Comparison of ENCODE assay signal across 20 cellular contexts in the genomic region with DNA sequence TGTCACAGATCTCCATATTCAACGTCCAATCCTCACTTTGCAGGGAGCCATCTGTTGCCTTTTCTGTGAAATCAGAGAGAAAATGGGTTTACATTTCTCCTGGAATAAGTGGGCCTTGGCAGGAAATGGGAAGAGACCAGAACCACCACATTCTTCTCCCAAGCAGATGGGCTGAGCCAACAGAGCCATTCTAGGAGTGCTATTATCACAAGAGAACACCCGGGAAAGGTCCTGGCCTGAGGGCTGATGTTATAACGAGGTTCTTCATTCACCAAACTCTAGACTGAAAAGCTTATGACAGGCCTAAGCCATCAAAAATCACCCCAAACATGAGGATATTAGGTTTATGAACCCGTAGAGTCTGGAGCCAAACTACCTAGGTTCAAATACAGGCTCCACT.
"Had no signal": no experiment of that assay in that cellular context is flagged by ENCODE, and none has a peak within 500 bp of the region (broad histone marks: within the 10 kb centered on the region; RNA-seq: fewer than 3 reads in every experiment).

No MANE protein-coding gene starts in this region.

- H3K4me3 Mint-ChIP-seq: activated B cell treated with CpG ODN at 0.5 μM for 24 hours; activated CD8-positive, alpha-beta T cell treated with anti-CD3 and anti-CD28 coated beads for 36 hours; activated naive CD4-positive, alpha-beta T cell treated with anti-CD3 and anti-CD28 coated beads, Interleukin-2, amount 50 U/mL, for 24 hours; activated T-cell treated with anti-CD3 and anti-CD28 coated beads, Interleukin-2, amount 50 U/mL, for 4 hours; neural crest cell; T-helper 1 cell treated with Interleukin-12 subunit alpha and Interleukin-12 subunit beta and Interleukin-4 antibody, amounts not matched to agents 30 μg/mL and 1 μg/mL, for 36 hours; type B pancreatic cell had no signal

- H3K27me3 ChIP-seq: hepatocyte, pancreas had no signal

- H3K27ac ChIP-seq: cardiac muscle cell, hepatocyte, pancreas had no signal

- H3K36me3 ChIP-seq: cardiac muscle cell had no signal

- H3K4me3 ChIP-seq: cardiac muscle cell, hepatocyte, pancreas had no signal

- H3K4me1 ChIP-seq: pancreas had no signal

- H3K27ac Mint-ChIP-seq: activated B cell treated with CpG ODN at 0.5 μM for 24 hours; activated CD8-positive, alpha-beta T cell treated with anti-CD3 and anti-CD28 coated beads for 36 hours; activated naive CD4-positive, alpha-beta T cell treated with anti-CD3 and anti-CD28 coated beads, Interleukin-2, amount 50 U/mL, for 24 hours; T-helper 1 cell treated with Interleukin-12 subunit alpha and Interleukin-12 subunit beta and Interleukin-4 antibody, amounts not matched to agents 30 μg/mL and 1 μg/mL, for 36 hours had no signal

- H3K4me1 Mint-ChIP-seq: activated B cell treated with CpG ODN at 0.5 μM for 24 hours; activated naive CD4-positive, alpha-beta T cell treated with anti-CD3 and anti-CD28 coated beads, Interleukin-2, amount 50 U/mL, for 24 hours had no signal

- H3K27me3 Mint-ChIP-seq: activated B cell treated with CpG ODN at 0.5 μM for 24 hours; activated CD8-positive, alpha-beta T cell treated with anti-CD3 and anti-CD28 coated beads for 36 hours; activated naive CD4-positive, alpha-beta T cell treated with anti-CD3 and anti-CD28 coated beads, Interleukin-2, amount 50 U/mL, for 24 hours; type B pancreatic cell had no signal

- ATAC-seq: activated CD8-positive, alpha-beta T cell treated with anti-CD3 and anti-CD28 coated beads for 36 hours; activated T-cell treated with anti-CD3 and anti-CD28 coated beads, Interleukin-2, amount 50 U/mL, for 4 hours; esophagus mucosa had no signal

- H3K9me3 ChIP-seq: pancreas had no signal

- DNase-seq: activated B cell treated with CpG ODN at 0.5 μM for 24 hours; activated CD4-positive, alpha-beta T cell treated with anti-CD3 and anti-CD28 coated beads for 48 hours; activated CD8-positive, alpha-beta T cell treated with anti-CD3 and anti-CD28 coated beads for 36 hours; activated effector memory CD4-positive, alpha-beta T cell treated with Interleukin-2 at 50 U/mL for 16 hours; activated T-cell treated with anti-CD3 and anti-CD28 coated beads, Interleukin-2, amount 50 U/mL, for 4 hours; mesendoderm; pancreas; retina; small intestine; stimulated activated CD4-positive, alpha-beta T cell treated with anti-CD3 and anti-CD28 coated beads, Interleukin-4, amount 100 ng/mL, for 4 hours; stimulated activated CD8-positive, alpha-beta memory T cell treated with anti-CD3 and anti-CD28 coated beads, Interleukin-4, amount 100 ng/mL, for 48 hours; stimulated activated naive CD4-positive, alpha-beta T cell treated with Interleukin-2 at 50 U/mL for 16 hours; substantia nigra had no signal

- H3K9me3 Mint-ChIP-seq: activated B cell treated with CpG ODN at 0.5 μM for 24 hours; activated CD8-positive, alpha-beta T cell treated with anti-CD3 and anti-CD28 coated beads for 36 hours; activated naive CD4-positive, alpha-beta T cell treated with anti-CD3 and anti-CD28 coated beads, Interleukin-2, amount 50 U/mL, for 24 hours; activated T-cell treated with anti-CD3 and anti-CD28 coated beads, Interleukin-2, amount 50 U/mL, for 4 hours; neural crest cell; T-helper 1 cell treated with Interleukin-12 subunit alpha and Interleukin-12 subunit beta and Interleukin-4 antibody, amounts not matched to agents 30 μg/mL and 1 μg/mL, for 36 hours; type B pancreatic cell had no signal
